Comparison of ENCODE assay signal across 25 cellular contexts in genomic region chr3:186937017-186937875, GRCh38. TPM values are rescaled to one million over a fixed set of nuclear protein-coding genes. Genes with fewer than 3 reads are reported as not detected.
A peak's percentile ranks its signal among the peaks of the same experiment; 100 is the strongest.
DNase-seq lines count a peak whose midpoint lies in the region; ATAC-seq and TF ChIP-seq lines count a peak whose summit lies in the region.
"Had no signal": no experiment of that assay in that cellular context is flagged by ENCODE, and none has a peak within 500 bp of the region (broad histone marks: within the 10 kb centered on the region; RNA-seq: fewer than 3 reads in every experiment).

No MANE protein-coding gene starts in this region.

- peak overlapping the region; percentile 17 for H3K27ac Mint-ChIP-seq in activated CD4-positive, alpha-beta T cell treated with anti-CD3 and anti-CD28 coated beads, Interleukin-2, amount 10 ng/mL, durations not matched to agents 24 days and 14 days
- H3K27ac Mint-ChIP-seq in GM23338: no peak overlapping the region
- peak overlapping the region; percentile 65 for H3K27ac Mint-ChIP-seq in activated T-helper 17 cell treated with anti-CD3 and anti-CD28 coated beads, Interleukin-2, amount 50 U/mL, for 72 hours
- H3K27ac Mint-ChIP-seq in naive thymus-derived CD8-positive, alpha-beta T cell: peak overlapping the region in 8 of 10 donors; percentile 15 to 67 (median 56)

- no peaks in the 10 kb centered on the region for H3K27me3 ChIP-seq in GM23338 (ENCODE audit: insufficient read depth)
- H3K27me3 ChIP-seq: dorsolateral prefrontal cortex, left lung, SJCRH30, thyroid gland had no signal

- no peaks in the 10 kb centered on the region for H3K9me3 Mint-ChIP-seq in activated CD4-positive, alpha-beta T cell treated with anti-CD3 and anti-CD28 coated beads, Interleukin-2, amount 10 ng/mL, durations not matched to agents 24 days and 14 days
- H3K9me3 Mint-ChIP-seq in GM23338: peaks cover 5% of the 10 kb centered on the region; the same call in 2 of the 3 replicates
- no peaks in the 10 kb centered on the region for H3K9me3 Mint-ChIP-seq in activated T-helper 17 cell treated with anti-CD3 and anti-CD28 coated beads, Interleukin-2, amount 50 U/mL, for 72 hours
- H3K9me3 Mint-ChIP-seq in naive thymus-derived CD8-positive, alpha-beta T cell: peaks cover 0 to 2% (median 0%) of the 10 kb centered on the region in 9 donors

- no peaks in the 10 kb centered on the region for H3K27me3 Mint-ChIP-seq in activated CD4-positive, alpha-beta T cell treated with anti-CD3 and anti-CD28 coated beads, Interleukin-2, amount 10 ng/mL, durations not matched to agents 24 days and 14 days
- no peaks in the 10 kb centered on the region for H3K27me3 Mint-ChIP-seq in GM23338 (ENCODE audit: insufficient read depth, low read depth, poor library complexity)
- H3K27me3 Mint-ChIP-seq in activated T-helper 17 cell treated with anti-CD3 and anti-CD28 coated beads, Interleukin-2, amount 50 U/mL, for 72 hours: no peaks in the 10 kb centered on the region
- no peaks in the 10 kb centered on the region for H3K27me3 Mint-ChIP-seq in naive thymus-derived CD8-positive, alpha-beta T cell

- no peak overlapping the region for H3K4me3 Mint-ChIP-seq in activated CD4-positive, alpha-beta T cell treated with anti-CD3 and anti-CD28 coated beads, Interleukin-2, amount 10 ng/mL, durations not matched to agents 24 days and 14 days
- H3K4me3 Mint-ChIP-seq in GM23338: no peak overlapping the region
- no peak overlapping the region for H3K4me3 Mint-ChIP-seq in activated T-helper 17 cell treated with anti-CD3 and anti-CD28 coated beads, Interleukin-2, amount 50 U/mL, for 72 hours
- H3K4me3 Mint-ChIP-seq in naive thymus-derived CD8-positive, alpha-beta T cell: peak overlapping the region in 1 of 10 donors; percentile 38

- peaks cover 100% of the 10 kb centered on the region for H3K79me2 ChIP-seq in GM23338 (replicated peaks; ENCODE audit: insufficient read depth)

- peaks cover 11% of the 10 kb centered on the region; the same call in 1 of the 2 replicates for H3F3A ChIP-seq in GM23338 (replicated peaks; ENCODE audit: low read depth)

- TF ChIP-seq CTCF in GM23338 (conservative IDR thresholded peaks at IDR 0.05; ENCODE audit: low read depth in 2 of 2): no peak

- no peak overlapping the region for H2AFZ ChIP-seq in GM23338
- H2AFZ ChIP-seq: PC-9 had no signal

- intact Hi-C loops in activated CD4-positive, alpha-beta T cell treated with anti-CD3 and anti-CD28 coated beads, Interleukin-2, amount 10 ng/mL, durations not matched to agents 24 days and 14 days (cut with micrococcal nuclease): loop anchor here (10.0 kb wide), 1 partner anchor 228 kb away; no protein-coding TSS in a partner anchor

- no peaks in the 10 kb centered on the region for H3K9me2 ChIP-seq in GM23338 (ENCODE audit: insufficient read depth)

- no peak for ATAC-seq in GM23338
- ATAC-seq in activated T-helper 17 cell treated with anti-CD3 and anti-CD28 coated beads, Interleukin-2, amount 50 U/mL, for 72 hours (replicated peaks): no peak
- no peak for ATAC-seq in naive thymus-derived CD8-positive, alpha-beta T cell
- ATAC-seq: left lung, mucosa of descending colon had no signal

- no peak overlapping the region for H3K4me2 ChIP-seq in GM23338
- H3K4me2 ChIP-seq: PC-9, smooth muscle cell had no signal

- H3K36me3 ChIP-seq in GM23338 (ENCODE audit: insufficient read depth): peaks cover 7% of the 10 kb centered on the region
- H3K36me3 ChIP-seq: SJCRH30, thyroid gland had no signal

- DNase-seq in activated CD4-positive, alpha-beta T cell treated with anti-CD3 and anti-CD28 coated beads, Interleukin-2, amount 10 ng/mL, durations not matched to agents 24 days and 14 days: no peak
- DNase-seq in activated CD4-positive, alpha-beta T cell treated with anti-CD3 and anti-CD28 coated beads, Interleukin-2, amount 50 U/mL, for 48 hours: no peak
- DNase-seq in GM23338 (ENCODE audit: low spot score) (no peak), AG20443 (ENCODE audit: low spot score) (no peak), NCI-H2107 (lab: John Stamatoyannopoulos, UW) (no peak), NCI-H2171 treated with DMSO at 0.1 percent for 48 hours (lab: John Stamatoyannopoulos, UW) (no peak)
- DNase-seq in naive thymus-derived CD8-positive, alpha-beta T cell: no peak
- DNase-seq: 8988T; activated naive CD4-positive, alpha-beta T cell treated with anti-CD3 and anti-CD28 coated beads, Interleukin-2, amount 50 U/mL, for 16 hours; activated T-cell treated with anti-CD3 and anti-CD28 coated beads, Interleukin-2, amount 50 U/mL, for 1 hour; anterior cingulate cortex; central memory CD4-positive, alpha-beta T cell; dorsolateral prefrontal cortex; left lung; mucosa of descending colon; NCI-H1048; NCI-H187; NCI-H345; PC-9; stimulated activated naive CD4-positive, alpha-beta T cell; thyroid gland had no signal

- H3K4me1 Mint-ChIP-seq in activated CD4-positive, alpha-beta T cell treated with anti-CD3 and anti-CD28 coated beads, Interleukin-2, amount 10 ng/mL, durations not matched to agents 24 days and 14 days: peaks cover 31% of the 10 kb centered on the region
- peaks cover 43% of the 10 kb centered on the region for H3K4me1 Mint-ChIP-seq in GM23338
- peaks cover 32% of the 10 kb centered on the region for H3K4me1 Mint-ChIP-seq in activated T-helper 17 cell treated with anti-CD3 and anti-CD28 coated beads, Interleukin-2, amount 50 U/mL, for 72 hours
- peaks cover 36 to 78% (median 72%) of the 10 kb centered on the region in 4 donors for H3K4me1 Mint-ChIP-seq in naive thymus-derived CD8-positive, alpha-beta T cell

- H3K4me1 ChIP-seq in GM23338 (ENCODE audit: insufficient read depth): peaks cover 40% of the 10 kb centered on the region

- H3K36me3 Mint-ChIP-seq in activated CD4-positive, alpha-beta T cell treated with anti-CD3 and anti-CD28 coated beads, Interleukin-2, amount 10 ng/mL, durations not matched to agents 24 days and 14 days (ENCODE audit: low read depth): peaks cover 44% of the 10 kb centered on the region
- peaks cover 44% of the 10 kb centered on the region for H3K36me3 Mint-ChIP-seq in GM23338 (ENCODE audit: low read depth)
- H3K36me3 Mint-ChIP-seq in activated T-helper 17 cell treated with anti-CD3 and anti-CD28 coated beads, Interleukin-2, amount 50 U/mL, for 72 hours (ENCODE audit: low read depth): peaks cover 54% of the 10 kb centered on the region
- peaks cover 0 to 57% (median 14%) of the 10 kb centered on the region in 3 donors for H3K36me3 Mint-ChIP-seq in naive thymus-derived CD8-positive, alpha-beta T cell

- POLR2A ChIA-PET in naive thymus-derived CD8-positive, alpha-beta T cell (lab: Charles Lee): no interaction called here

- peaks cover 60% of the 10 kb centered on the region for H4K20me1 ChIP-seq in GM23338 (replicated peaks; ENCODE audit: insufficient read depth)

- no peak overlapping the region for H3K4me3 ChIP-seq in GM23338
- H3K4me3 ChIP-seq: dorsolateral prefrontal cortex, left lung, mucosa of descending colon, PC-9, SJCRH30, smooth muscle cell, thyroid gland had no signal

- H3K27ac ChIP-seq in GM23338 (ENCODE audit: low read depth): 0 out of 2 replicates have a peak overlapping the region, but pooled peaks have one; percentile 3
- H3K27ac ChIP-seq: PC-9, SJCRH30, VCaP had no signal

TF ChIP-seq in GM23338, 12 proteins besides CTCF, POLR2A, EP300 and RAD21 (continues in another document):
- TF ChIP-seq ZNF114 (CRISPR knock-in tag; IDR thresholded peaks at IDR 0.05) (no peak), EZH2phosphoT487 (IDR thresholded peaks at IDR 0.05; ENCODE audit: unreplicated experiment) (no peak), NANOG (IDR thresholded peaks at IDR 0.05; ENCODE audit: borderline replicate concordance) (no peak), POLR2AphosphoS5 (IDR thresholded peaks at IDR 0.05; ENCODE audit: low read depth) (no peak)
- TF ChIP-seq, protein P1, sequence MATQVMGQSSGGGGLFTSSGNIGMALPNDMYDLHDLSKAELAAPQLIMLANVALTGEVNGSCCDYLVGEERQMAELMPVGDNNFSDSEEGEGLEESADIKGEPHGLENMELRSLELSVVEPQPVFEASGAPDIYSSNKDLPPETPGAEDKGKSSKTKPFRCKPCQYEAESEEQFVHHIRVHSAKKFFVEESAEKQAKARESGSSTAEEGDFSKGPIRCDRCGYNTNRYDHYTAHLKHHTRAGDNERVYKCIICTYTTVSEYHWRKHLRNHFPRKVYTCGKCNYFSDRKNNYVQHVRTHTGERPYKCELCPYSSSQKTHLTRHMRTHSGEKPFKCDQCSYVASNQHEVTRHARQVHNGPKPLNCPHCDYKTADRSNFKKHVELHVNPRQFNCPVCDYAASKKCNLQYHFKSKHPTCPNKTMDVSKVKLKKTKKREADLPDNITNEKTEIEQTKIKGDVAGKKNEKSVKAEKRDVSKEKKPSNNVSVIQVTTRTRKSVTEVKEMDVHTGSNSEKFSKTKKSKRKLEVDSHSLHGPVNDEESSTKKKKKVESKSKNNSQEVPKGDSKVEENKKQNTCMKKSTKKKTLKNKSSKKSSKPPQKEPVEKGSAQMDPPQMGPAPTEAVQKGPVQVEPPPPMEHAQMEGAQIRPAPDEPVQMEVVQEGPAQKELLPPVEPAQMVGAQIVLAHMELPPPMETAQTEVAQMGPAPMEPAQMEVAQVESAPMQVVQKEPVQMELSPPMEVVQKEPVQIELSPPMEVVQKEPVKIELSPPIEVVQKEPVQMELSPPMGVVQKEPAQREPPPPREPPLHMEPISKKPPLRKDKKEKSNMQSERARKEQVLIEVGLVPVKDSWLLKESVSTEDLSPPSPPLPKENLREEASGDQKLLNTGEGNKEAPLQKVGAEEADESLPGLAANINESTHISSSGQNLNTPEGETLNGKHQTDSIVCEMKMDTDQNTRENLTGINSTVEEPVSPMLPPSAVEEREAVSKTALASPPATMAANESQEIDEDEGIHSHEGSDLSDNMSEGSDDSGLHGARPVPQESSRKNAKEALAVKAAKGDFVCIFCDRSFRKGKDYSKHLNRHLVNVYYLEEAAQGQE (IDR thresholded peaks at IDR 0.05; ENCODE audit: unreplicated experiment): no peak
- TF ChIP-seq, protein P2, sequence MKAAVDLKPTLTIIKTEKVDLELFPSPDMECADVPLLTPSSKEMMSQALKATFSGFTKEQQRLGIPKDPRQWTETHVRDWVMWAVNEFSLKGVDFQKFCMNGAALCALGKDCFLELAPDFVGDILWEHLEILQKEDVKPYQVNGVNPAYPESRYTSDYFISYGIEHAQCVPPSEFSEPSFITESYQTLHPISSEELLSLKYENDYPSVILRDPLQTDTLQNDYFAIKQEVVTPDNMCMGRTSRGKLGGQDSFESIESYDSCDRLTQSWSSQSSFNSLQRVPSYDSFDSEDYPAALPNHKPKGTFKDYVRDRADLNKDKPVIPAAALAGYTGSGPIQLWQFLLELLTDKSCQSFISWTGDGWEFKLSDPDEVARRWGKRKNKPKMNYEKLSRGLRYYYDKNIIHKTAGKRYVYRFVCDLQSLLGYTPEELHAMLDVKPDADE (IDR thresholded peaks at IDR 0.05): no peak

RNA-seq across cellular contexts. Expression of gene ST6GAL1, which starts 6.9 kb away (rescaled TPM):
- 128 and 132 TPM in 2 replicates for total RNA-seq in activated CD4-positive, alpha-beta T cell treated with anti-CD3 and anti-CD28 coated beads, Interleukin-2, amount 10 ng/mL, durations not matched to agents 24 days and 14 days
- 51.6 and 65.1 TPM in 2 replicates for total RNA-seq in GM23338 (2014; rRNA removed; shearing (Covaris generic))
- 13.5 and 17.6 TPM in 2 replicates for polyA plus RNA-seq in GM23338 (2016; fragmentation: Nextera tagmentation; extraction: Ambion mirVana)
- 10 to 100 TPM; 68.0 to 77.4 TPM for total RNA-seq in activated T-helper 17 cell treated with anti-CD3 and anti-CD28 coated beads, Interleukin-2, amount 50 U/mL, for 72 hours
- 100 to 1,000 TPM; 223 to 250 TPM for total RNA-seq in naive thymus-derived CD8-positive, alpha-beta T cell
- polyA plus RNA-seq in naive thymus-derived CD8-positive, alpha-beta T cell: 100 to 1,000 TPM; 139 to 237 (median 167) TPM
